ENCODE assay signal across 8 cellular contexts in genomic region chr15:31483053-31483923, GRCh38.
A peak's percentile ranks its signal among the peaks of the same experiment; 100 is the strongest.
DNase-seq lines count a peak whose midpoint lies in the region; ATAC-seq and TF ChIP-seq lines count a peak whose summit lies in the region.

No MANE protein-coding gene starts in this region.

- H3K9me3 Mint-ChIP-seq in Caco-2 (ENCODE audit: unreplicated experiment): no peaks in the 10 kb centered on the region
- H3K9me3 Mint-ChIP-seq in activated CD4-positive, alpha-beta T cell treated with anti-CD3 and anti-CD28 coated beads, Interleukin-2, amount 10 ng/mL, durations not matched to agents 24 days and 14 days: no peaks in the 10 kb centered on the region
- no peaks in the 10 kb centered on the region for H3K9me3 Mint-ChIP-seq in endothelial cell (ENCODE audit: unreplicated experiment)
- H3K9me3 Mint-ChIP-seq in progenitor cell of endocrine pancreas (ENCODE audit: low read depth): peaks cover 5% of the 10 kb centered on the region

- H3K36me3 ChIP-seq in Caco-2 (ENCODE audit: control insufficient read depth, insufficient read depth, low read length): no peaks in the 10 kb centered on the region

- H3K4me3 ChIP-seq in Caco-2 (ENCODE audit: low read depth, low read length): no peak overlapping the region

- TF ChIP-seq CTCF in Caco-2 (IDR thresholded peaks at IDR 0.05; ENCODE audit: insufficient read depth in 1 of 2, low read depth in 1 of 2, low read length in 1 of 2, severe bottlenecking in 1 of 2, unreplicated experiment in 1 of 2): no peak
- no peak for TF ChIP-seq CTCF in endothelial cell (IDR thresholded peaks at IDR 0.05; ENCODE audit: unreplicated experiment)
- TF ChIP-seq CTCF in progenitor cell of endocrine pancreas (IDR thresholded peaks at IDR 0.05; ENCODE audit: unreplicated experiment): no peak

- POLR2A ChIA-PET in Caco-2 (lab: Charles Lee): no interaction called here

- H3K4me1 Mint-ChIP-seq in Caco-2 (ENCODE audit: low read depth, unreplicated experiment) (no peaks in the 10 kb centered on the region), endothelial cell (ENCODE audit: unreplicated experiment) (peaks cover 4% of the 10 kb centered on the region), progenitor cell of endocrine pancreas (ENCODE audit: low read depth) (no peaks in the 10 kb centered on the region)
- peaks cover 66% of the 10 kb centered on the region for H3K4me1 Mint-ChIP-seq in activated CD4-positive, alpha-beta T cell treated with anti-CD3 and anti-CD28 coated beads, Interleukin-2, amount 10 ng/mL, durations not matched to agents 24 days and 14 days

- peaks cover 7% of the 10 kb centered on the region for H3K36me3 Mint-ChIP-seq in Caco-2 (ENCODE audit: insufficient read depth, unreplicated experiment)
- peaks cover 52% of the 10 kb centered on the region for H3K36me3 Mint-ChIP-seq in activated CD4-positive, alpha-beta T cell treated with anti-CD3 and anti-CD28 coated beads, Interleukin-2, amount 10 ng/mL, durations not matched to agents 24 days and 14 days (ENCODE audit: low read depth)
- H3K36me3 Mint-ChIP-seq in endothelial cell (ENCODE audit: low read depth, unreplicated experiment): peaks cover 7% of the 10 kb centered on the region
- peaks cover 9% of the 10 kb centered on the region for H3K36me3 Mint-ChIP-seq in progenitor cell of endocrine pancreas (ENCODE audit: insufficient read depth)

- intact Hi-C loops in Caco-2 (cut with micrococcal nuclease; ENCODE audit: unreplicated experiment): no loop called here
- intact Hi-C loops in activated CD4-positive, alpha-beta T cell treated with anti-CD3 and anti-CD28 coated beads, Interleukin-2, amount 10 ng/mL, durations not matched to agents 24 days and 14 days (cut with micrococcal nuclease): loop anchor here (1.0 kb wide), 1 partner anchor 10 kb away; no protein-coding TSS in a partner anchor

- CTCF ChIA-PET in Caco-2 (lab: Charles Lee): no interaction called here

- no peak for ATAC-seq in GM21723 (IDR thresholded peaks at IDR 0.05; ENCODE audit: unreplicated experiment)

- no peaks in the 10 kb centered on the region for H3K4me1 ChIP-seq in Caco-2

- H3K4me3 Mint-ChIP-seq in Caco-2 (ENCODE audit: unreplicated experiment) (peak overlapping the region; percentile 51), endothelial cell (ENCODE audit: unreplicated experiment) (peak overlapping the region; percentile 85), progenitor cell of endocrine pancreas (ENCODE audit: low read depth) (peak overlapping the region; percentile 61)
- H3K4me3 Mint-ChIP-seq in activated CD4-positive, alpha-beta T cell treated with anti-CD3 and anti-CD28 coated beads, Interleukin-2, amount 10 ng/mL, durations not matched to agents 24 days and 14 days: peak overlapping the region; percentile 95

- H3K27me3 Mint-ChIP-seq in Caco-2 (ENCODE audit: insufficient read depth, unreplicated experiment): peaks cover 21% of the 10 kb centered on the region
- H3K27me3 Mint-ChIP-seq in activated CD4-positive, alpha-beta T cell treated with anti-CD3 and anti-CD28 coated beads, Interleukin-2, amount 10 ng/mL, durations not matched to agents 24 days and 14 days: no peaks in the 10 kb centered on the region
- peaks cover 21% of the 10 kb centered on the region for H3K27me3 Mint-ChIP-seq in endothelial cell (ENCODE audit: unreplicated experiment)
- peaks cover 52% of the 10 kb centered on the region for H3K27me3 Mint-ChIP-seq in progenitor cell of endocrine pancreas

- H3K27ac Mint-ChIP-seq in Caco-2 (ENCODE audit: unreplicated experiment) (no peak overlapping the region), endothelial cell (ENCODE audit: unreplicated experiment) (no peak overlapping the region), progenitor cell of endocrine pancreas (no peak overlapping the region)
- peak overlapping the region; percentile 98 for H3K27ac Mint-ChIP-seq in activated CD4-positive, alpha-beta T cell treated with anti-CD3 and anti-CD28 coated beads, Interleukin-2, amount 10 ng/mL, durations not matched to agents 24 days and 14 days

- DNase-seq in Caco-2 (no peak), endothelial cell (ENCODE audit: low spot score) (no peak), progenitor cell of endocrine pancreas (ENCODE audit: low spot score, unreplicated experiment) (no peak), NOMO-1 (lab: John Stamatoyannopoulos, UW; ENCODE audit: unreplicated experiment in 2 of 2) (no peak), hypothalamus (lab: John Stamatoyannopoulos, UW) (no peak), HuH-7.5 (ENCODE audit: low spot score) (no peak)
- DNase-seq in activated CD4-positive, alpha-beta T cell treated with anti-CD3 and anti-CD28 coated beads, Interleukin-2, amount 10 ng/mL, durations not matched to agents 24 days and 14 days: peak; percentile 85

- H3K27me3 ChIP-seq in Caco-2 (replicated peaks; ENCODE audit: control insufficient read depth, insufficient read depth, low read length): no peaks in the 10 kb centered on the region

- H3K9me3 ChIP-seq in Caco-2: no peaks in the 10 kb centered on the region

- BruUV-seq in Caco-2 (replicated peaks; lab: Mats Ljungman, UMichigan): no TSS peak
